In genomic region chr19:56120371-56121179, GRCh38 we compare ENCODE assay signal across 8 cellular contexts. TPM values are rescaled to one million over a fixed set of nuclear protein-coding genes. Genes with fewer than 3 reads are reported as not detected.
A peak's percentile ranks its signal among the peaks of the same experiment; 100 is the strongest.
DNase-seq lines count a peak whose midpoint lies in the region; ATAC-seq and TF ChIP-seq lines count a peak whose summit lies in the region.

No MANE protein-coding gene starts in this region.

- H3K27me3 ChIP-seq in neutrophil: no peaks in the 10 kb centered on the region

- peak overlapping the region; percentile 94 to 98 (median 97) for H3K27ac Mint-ChIP-seq in CD14-positive monocyte

- intact Hi-C loops in CD14-positive monocyte (cut with micrococcal nuclease): loop anchor here (1.0 to 2.0 kb wide), 3 partner anchors 9 to 194 kb away; partner anchors contain the start of genes ZNF444 (in 2 of the 2) and ZSCAN5A (in 1 of the 2)

- H3K4me1 Mint-ChIP-seq in CD14-positive monocyte: peaks cover 40% of the 10 kb centered on the region

- H3K36me3 ChIP-seq in neutrophil: peaks cover 4% of the 10 kb centered on the region

- H3K4me3 ChIP-seq in foreskin fibroblast (ENCODE audit: low read depth in 1 of 2, low read length in 2 of 2): peak overlapping the region; percentile 60 to 75
- peak overlapping the region; percentile 63 to 87 for H3K4me3 ChIP-seq in neutrophil (ENCODE audit: low read depth in 1 of 2, low read length in 1 of 2)

- H3K27me3 Mint-ChIP-seq in CD14-positive monocyte (ENCODE audit: low read depth in 3 of 3): no peaks in the 10 kb centered on the region

- peak overlapping the region; percentile 84 to 92 for H3K4me3 Mint-ChIP-seq in CD14-positive monocyte

- ATAC-seq in GM19372 (IDR thresholded peaks at IDR 0.05; ENCODE audit: low read depth, unreplicated experiment): peak; percentile 32

- peaks cover 51 to 57% of the 10 kb centered on the region in 2 experiments for H3K4me1 ChIP-seq in neutrophil (ENCODE audit: control insufficient read depth in 1 of 2, insufficient read depth in 1 of 2, low read depth in 1 of 2, low read length in 1 of 2)

- peaks cover 8 to 26% of the 10 kb centered on the region in 2 donors for H3K36me3 Mint-ChIP-seq in CD14-positive monocyte

- DNase-seq in CD14-positive monocyte (ENCODE audit: low spot score) (peak; percentile 96), HPDE6-E6E7 (ENCODE audit: extremely low spot score) (peak; percentile 58), RPMI7951 (ENCODE audit: low read depth) (peak; percentile 81), foreskin fibroblast (peak; percentile 87 to 94), substantia nigra (lab: John Stamatoyannopoulos, UW) (peak in 43 of 49 donors; percentile 9 to 89 (median 70))
- DNase-seq in activated effector memory CD4-positive, alpha-beta T cell treated with anti-CD3 and anti-CD28 coated beads, Interleukin-2, amount 50 U/mL, for 16 hours: peak; percentile 92

- H3K27ac ChIP-seq in neutrophil (peak overlapping the region; percentile 99), substantia nigra (ENCODE audit: low read depth, low read length, poor library complexity, severe bottlenecking) (peak overlapping the region; percentile 87)

- no peaks in the 10 kb centered on the region for H3K9me3 ChIP-seq in neutrophil

- H3K9me3 Mint-ChIP-seq in CD14-positive monocyte: peaks cover 0 to 3% (median 0%) of the 10 kb centered on the region in 7 donors

- peak; percentile 22 for TF ChIP-seq CTCF in CD14-positive monocyte (IDR thresholded peaks at IDR 0.05)
- peak; percentile 6 for TF ChIP-seq CTCF in foreskin fibroblast (IDR thresholded peaks at IDR 0.05; ENCODE audit: low read depth, low read length)
- TF ChIP-seq CTCF in neutrophil (IDR thresholded peaks at IDR 0.05): peak; percentile 72

RNA-seq across cellular contexts. Expression of gene ZNF787, which starts 0.5 kb away (rescaled TPM):
- 1 to 10 TPM; 1.2 to 1.8 TPM for polyA plus RNA-seq in CD14-positive monocyte
- total RNA-seq in RPMI7951 (2014; rRNA removed; shearing (Covaris generic)): 4.4 and 10.7 TPM in 2 replicates

RNA-seq across cellular contexts. Expression of gene ZNF444, which starts 20.5 kb away (rescaled TPM):
- polyA plus RNA-seq in CD14-positive monocyte: 1 to 10 TPM; 2.7 to 3.5 TPM
- 5.0 and 8.8 TPM in 2 replicates for total RNA-seq in RPMI7951 (2014; rRNA removed; shearing (Covaris generic))

RNA-seq across cellular contexts. Expression of gene GALP, which starts 55.2 kb away (rescaled TPM):
- polyA plus RNA-seq in CD14-positive monocyte: not detected
- not detected in 2 replicates for total RNA-seq in RPMI7951 (2014; rRNA removed; shearing (Covaris generic))

Comparison
In these comparisons a context has a peak if more than half of its experiments do, and no peak if none do; other contexts are left out.
1. Peak in every context shown above with its lines: DNase-seq, ATAC-seq, H3K4me3 ChIP-seq and H3K27ac ChIP-seq.
2. CTCF ChIP-seq: peak in every context shown above with its lines; median percentile 72 in neutrophil; 22 in CD14-positive monocyte; 6 in foreskin fibroblast.